In the genomic region with DNA sequence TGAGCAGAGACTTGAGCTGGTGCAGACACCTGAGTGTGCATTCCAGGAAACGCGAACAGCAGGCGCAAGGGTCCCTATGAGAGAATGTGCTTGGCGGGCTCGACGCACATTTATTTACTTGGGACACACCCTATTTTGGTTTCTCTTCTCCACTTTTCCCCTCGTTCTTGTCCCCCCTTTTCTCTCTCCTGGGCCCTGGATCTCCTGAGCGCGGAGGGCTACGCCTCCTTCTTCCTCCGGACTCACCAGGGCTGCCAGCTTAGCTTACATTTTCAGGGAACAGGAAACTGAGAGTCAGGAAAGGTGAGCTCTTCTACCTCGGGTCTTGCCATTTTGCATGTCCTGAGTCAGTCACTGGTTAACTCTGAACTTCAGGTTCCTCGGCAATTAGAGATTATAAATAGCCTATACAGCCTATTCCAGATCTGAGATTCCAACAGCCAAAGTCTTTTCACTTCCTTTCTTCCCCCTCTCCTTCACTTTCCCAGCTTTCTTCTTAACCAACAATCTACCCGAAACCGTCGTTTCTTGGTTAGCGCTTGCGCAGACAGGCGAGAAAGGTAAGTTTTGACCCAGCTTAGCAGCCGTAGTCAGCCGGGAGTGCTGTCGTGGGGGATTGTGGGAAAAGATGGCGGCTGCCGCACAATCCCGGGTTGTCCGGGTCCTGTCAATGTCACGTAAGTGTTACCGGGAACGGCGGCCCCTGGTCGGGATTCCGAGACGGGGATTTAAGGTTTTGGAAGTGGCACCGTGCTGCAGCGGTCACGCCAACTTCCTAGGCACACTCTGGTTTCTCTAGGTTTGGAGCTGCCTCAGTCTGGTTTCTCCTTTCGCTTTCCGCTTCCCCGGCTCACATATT, we compare ENCODE assay signal across 8 cellular contexts. TPM values are rescaled to one million over a fixed set of nuclear protein-coding genes. Genes with fewer than 3 reads are reported as not detected.
DNase-seq lines count a peak whose midpoint lies in the region; ATAC-seq and TF ChIP-seq lines count a peak whose summit lies in the region.

Gene AKAP3, minus strand, starts transcription at position 553 of the 859 bp plus-strand sequence. CDS start 10,855 bp downstream, outside the sequence.
Gene NDUFA9, plus strand, starts transcription at position 616 of the 859 bp plus-strand sequence. Its CDS starts 13 bp downstream, at position 629.

- H3K27me3 Mint-ChIP-seq in activated T-helper 1 cell treated with anti-CD3 and anti-CD28 coated beads, Interleukin-12 subunit alpha, Interleukin-12 subunit beta, Interleukin-2, Interleukin-4 antibody, amounts not matched to agents 30 ng/mL and 10 ng/mL and 1 ng/mL, durations not matched to agents 14 hours and 24 hours and 36 hours (ENCODE audit: insufficient read depth) = peaks cover 8% of the 10 kb centered on the region
- H3K27me3 Mint-ChIP-seq in naive B cell = no peaks in the 10 kb centered on the region

- in situ Hi-C loops in KBM-7 (cut with MboI; ENCODE audit: low pct_unique_long_range_greater_than_20kb, low sequenced_read_pairs) (no loop called here), Panc1 (cut with HindIII; ENCODE audit: low pct_unique_long_range_greater_than_20kb, low sequenced_read_pairs) (no loop called here)

- H3K27ac Mint-ChIP-seq in activated T-helper 1 cell treated with anti-CD3 and anti-CD28 coated beads, Interleukin-12 subunit alpha, Interleukin-12 subunit beta, Interleukin-2, Interleukin-4 antibody, amounts not matched to agents 30 ng/mL and 10 ng/mL and 1 ng/mL, durations not matched to agents 14 hours and 24 hours and 36 hours = peak within 1 kb of the TSS; percentile 91
- H3K27ac Mint-ChIP-seq in naive B cell = peak within 1 kb of the TSS; percentile 79 to 97 (median 94)
- H3K27ac Mint-ChIP-seq in stimulated activated effector memory CD8-positive, alpha-beta T cell treated with anti-CD3 and anti-CD28 coated beads, Interleukin-12 subunit alpha, Interleukin-12 subunit beta, amount 100 ng/mL, for 72 hours = peak within 1 kb of the TSS; percentile 98

- H3K4me3 ChIP-seq in Panc1 (ENCODE audit: low read depth in 2 of 2, low read length in 2 of 2) = peak within 1 kb of the TSS; percentile 85 to 99
- peak within 1 kb of the TSS; percentile 88 to 97 (median 90) for H3K4me3 ChIP-seq in fibroblast of lung (replicated peaks in 1 of 4; ENCODE audit: control extremely low read depth in 1 of 4, insufficient read depth in 1 of 4, low read depth in 3 of 4, low read length in 4 of 4)

- H3K4me2 ChIP-seq in fibroblast of lung (ENCODE audit: extremely low read depth, insufficient read depth, low read length) = peak within 1 kb of the TSS; percentile 96

- BruUV-seq in Panc1 (replicated peaks; lab: Mats Ljungman, UMichigan) = TSS peak; percentile 93

- no peaks in the 10 kb centered on the region for H3K27me3 ChIP-seq in Panc1 (ENCODE audit: control insufficient read depth, insufficient read depth, low read length)
- no peaks in the 10 kb centered on the region for H3K27me3 ChIP-seq in fibroblast of lung (ENCODE audit: control insufficient read depth, insufficient read depth, low read length)

- TF ChIP-seq CTCF in Panc1 (IDR thresholded peaks at IDR 0.05) (no peak), fibroblast of lung (conservative IDR thresholded peaks at IDR 0.05 in 1 of 2, IDR thresholded peaks at IDR 0.05 in 1 of 2; ENCODE audit: low read depth in 1 of 2, low read length in 2 of 2) (no peak)

- intact Hi-C loops in Panc1 (cut with micrococcal nuclease; ENCODE audit: unreplicated experiment) = no loop called here
- intact Hi-C loops in activated T-helper 1 cell treated with anti-CD3 and anti-CD28 coated beads, Interleukin-12 subunit alpha, Interleukin-12 subunit beta, Interleukin-2, Interleukin-4 antibody, amounts not matched to agents 30 ng/mL and 10 ng/mL and 1 ng/mL, durations not matched to agents 14 hours and 24 hours and 36 hours (cut with micrococcal nuclease) = loop anchor here (1.0 to 5.0 kb wide), 4 partner anchors 44 to 326 kb away; partner anchors contain the start of genes RAD51AP1 and TIGAR

- H3K4me1 ChIP-seq in Panc1 (ENCODE audit: control insufficient read depth, insufficient read depth, low read length) (peaks cover 5% of the 10 kb centered on the region; the same call in 1 of the 2 replicates), fibroblast of lung (ENCODE audit: control insufficient read depth, extremely low read depth, insufficient read depth, low read length) (peaks cover 5% of the 10 kb centered on the region)

- peak within 1 kb of the TSS; percentile 84 for H3K9ac ChIP-seq in fibroblast of lung (ENCODE audit: insufficient read depth, low read length)

- H4K20me1 ChIP-seq in fibroblast of lung (ENCODE audit: control insufficient read depth, extremely low read depth, insufficient read depth, low read length) = no peaks in the 10 kb centered on the region

- H3K36me3 Mint-ChIP-seq in activated T-helper 1 cell treated with anti-CD3 and anti-CD28 coated beads, Interleukin-12 subunit alpha, Interleukin-12 subunit beta, Interleukin-2, Interleukin-4 antibody, amounts not matched to agents 30 ng/mL and 10 ng/mL and 1 ng/mL, durations not matched to agents 14 hours and 24 hours and 36 hours (ENCODE audit: low read depth) = peaks cover 5% of the 10 kb centered on the region
- no peaks in the 10 kb centered on the region for H3K36me3 Mint-ChIP-seq in naive B cell
- H3K36me3 Mint-ChIP-seq in stimulated activated effector memory CD8-positive, alpha-beta T cell treated with anti-CD3 and anti-CD28 coated beads, Interleukin-12 subunit alpha, Interleukin-12 subunit beta, amount 100 ng/mL, for 72 hours = peaks cover 5% of the 10 kb centered on the region

- H3K36me3 ChIP-seq in Panc1 (ENCODE audit: control insufficient read depth, insufficient read depth, low read length) = peaks cover 6% of the 10 kb centered on the region; the same call in 1 of the 2 replicates
- no peaks in the 10 kb centered on the region for H3K36me3 ChIP-seq in fibroblast of lung (ENCODE audit: control insufficient read depth, insufficient read depth, low read length)

- POLR2A ChIA-PET in Panc1 (lab: Charles Lee) = no interaction called here

- ATAC-seq in GM21528 (IDR thresholded peaks at IDR 0.05; ENCODE audit: low FRiP score, unreplicated experiment) (peak; percentile 84), Panc1 (peak; percentile 99), naive B cell (ENCODE audit: low read depth in 2 of 2) (peak; percentile 90)
- ATAC-seq in stimulated activated effector memory CD8-positive, alpha-beta T cell treated with anti-CD3 and anti-CD28 coated beads, Interleukin-12 subunit alpha, Interleukin-12 subunit beta, amount 100 ng/mL, for 72 hours = peak; percentile 97

- peaks cover 44% of the 10 kb centered on the region for H3K4me1 Mint-ChIP-seq in activated T-helper 1 cell treated with anti-CD3 and anti-CD28 coated beads, Interleukin-12 subunit alpha, Interleukin-12 subunit beta, Interleukin-2, Interleukin-4 antibody, amounts not matched to agents 30 ng/mL and 10 ng/mL and 1 ng/mL, durations not matched to agents 14 hours and 24 hours and 36 hours (ENCODE audit: low read depth)
- peaks cover 36 to 54% (median 47%) of the 10 kb centered on the region in 3 donors for H3K4me1 Mint-ChIP-seq in naive B cell
- peaks cover 36% of the 10 kb centered on the region for H3K4me1 Mint-ChIP-seq in stimulated activated effector memory CD8-positive, alpha-beta T cell treated with anti-CD3 and anti-CD28 coated beads, Interleukin-12 subunit alpha, Interleukin-12 subunit beta, amount 100 ng/mL, for 72 hours

- peak within 1 kb of the TSS; percentile 98 for H3K4me3 Mint-ChIP-seq in activated T-helper 1 cell treated with anti-CD3 and anti-CD28 coated beads, Interleukin-12 subunit alpha, Interleukin-12 subunit beta, Interleukin-2, Interleukin-4 antibody, amounts not matched to agents 30 ng/mL and 10 ng/mL and 1 ng/mL, durations not matched to agents 14 hours and 24 hours and 36 hours
- peak within 1 kb of the TSS; percentile 93 to 100 (median 98) for H3K4me3 Mint-ChIP-seq in naive B cell
- H3K4me3 Mint-ChIP-seq in stimulated activated effector memory CD8-positive, alpha-beta T cell treated with anti-CD3 and anti-CD28 coated beads, Interleukin-12 subunit alpha, Interleukin-12 subunit beta, amount 100 ng/mL, for 72 hours = peak within 1 kb of the TSS; percentile 95

- H3K9me3 Mint-ChIP-seq in activated T-helper 1 cell treated with anti-CD3 and anti-CD28 coated beads, Interleukin-12 subunit alpha, Interleukin-12 subunit beta, Interleukin-2, Interleukin-4 antibody, amounts not matched to agents 30 ng/mL and 10 ng/mL and 1 ng/mL, durations not matched to agents 14 hours and 24 hours and 36 hours = no peaks in the 10 kb centered on the region
- no peaks in the 10 kb centered on the region for H3K9me3 Mint-ChIP-seq in naive B cell
- H3K9me3 Mint-ChIP-seq in stimulated activated effector memory CD8-positive, alpha-beta T cell treated with anti-CD3 and anti-CD28 coated beads, Interleukin-12 subunit alpha, Interleukin-12 subunit beta, amount 100 ng/mL, for 72 hours = no peaks in the 10 kb centered on the region

- H3K9me3 ChIP-seq in Panc1 (ENCODE audit: control insufficient read depth, insufficient read depth, low read depth, low read length) (no peaks in the 10 kb centered on the region), fibroblast of lung (ENCODE audit: control insufficient read depth, insufficient read depth, low read depth, low read length) (no peaks in the 10 kb centered on the region)

- CTCF ChIA-PET in Panc1 (lab: Charles Lee) = interaction anchor here (0.7 kb wide), 2 partner anchors 107 to 353 kb away, joined by 3 to 7 read pairs; no protein-coding TSS in a partner anchor

- peak; percentile 82 for DNase-seq in DMS114 treated with DMSO at 0.1 percent for 48 hours (lab: John Stamatoyannopoulos, UW; ENCODE audit: unreplicated experiment)
- DNase-seq in KBM-7 = peak; percentile 86
- DNase-seq in Panc1 (ENCODE audit: low read depth, low spot score) = peak; percentile 61
- peak; percentile 77 for DNase-seq in activated T-helper 1 cell treated with anti-CD3 and anti-CD28 coated beads, Interleukin-12 subunit alpha, Interleukin-12 subunit beta, Interleukin-2, Interleukin-4 antibody, amounts not matched to agents 30 ng/mL and 10 ng/mL and 1 ng/mL, durations not matched to agents 14 hours and 24 hours and 36 hours (ENCODE audit: low spot score)
- peak; percentile 86 to 89 for DNase-seq in fibroblast of lung (ENCODE audit: low read depth in 2 of 2)
- peak; percentile 80 for DNase-seq in naive B cell
- DNase-seq in stimulated activated effector memory CD8-positive, alpha-beta T cell treated with anti-CD3 and anti-CD28 coated beads, Interleukin-12 subunit alpha, Interleukin-12 subunit beta, amount 100 ng/mL, for 72 hours (ENCODE audit: low spot score in 2 of 2) = peak; percentile 57 to 88

- H3K79me2 ChIP-seq in fibroblast of lung (ENCODE audit: control insufficient read depth, insufficient read depth, low read length) = peaks cover 33% of the 10 kb centered on the region

- H3K27ac ChIP-seq in Panc1 (ENCODE audit: low read length) (peak within 1 kb of the TSS; percentile 91), fibroblast of lung (ENCODE audit: insufficient read depth, low read length) (peak within 1 kb of the TSS; percentile 77)

- H2AFZ ChIP-seq in fibroblast of lung (ENCODE audit: low read length) = peak within 1 kb of the TSS; percentile 97

RNA-seq across cellular contexts. Expression of gene AKAP3, which starts in this region (rescaled TPM):
- total RNA-seq in Panc1 (2021; ENCODE audit: unreplicated experiment) (0.26 TPM), fibroblast of lung (1.5 and 2.8 TPM in 2 replicates)
- polyA plus RNA-seq in Panc1 (2012; ENCODE audit: insufficient read length) = not detected
- total RNA-seq in activated T-helper 1 cell treated with anti-CD3 and anti-CD28 coated beads, Interleukin-12 subunit alpha, Interleukin-12 subunit beta, Interleukin-2, Interleukin-4 antibody, amounts not matched to agents 30 ng/mL and 10 ng/mL and 1 ng/mL, durations not matched to agents 14 hours and 24 hours and 36 hours = 0.65 and 1.1 TPM in 2 replicates
- polyA plus RNA-seq in fibroblast of lung (0.30 and 1.1 TPM in 2 replicates), naive B cell (ENCODE audit: low read depth in 6 of 6) (1 to 10 TPM in 5 of 6 donors, not detected in 1; 2.0 to 5.4 (median 3.0) TPM)
- polyA plus RNA-seq in fibroblast of lung (2012) = 0.41 and 1.1 TPM in 2 replicates
- 0.27 TPM in 1 of 2 replicates, not detected in the other for polyA minus RNA-seq in fibroblast of lung (ENCODE audit: low replicate concordance)

RNA-seq across cellular contexts. Expression of gene NDUFA9, which starts in this region (rescaled TPM):
- total RNA-seq in Panc1 (2021; ENCODE audit: unreplicated experiment) (74.0 TPM), fibroblast of lung (21.3 and 42.6 TPM in 2 replicates)
- polyA plus RNA-seq in Panc1 (2012; ENCODE audit: insufficient read length) = 80.1 TPM
- total RNA-seq in activated T-helper 1 cell treated with anti-CD3 and anti-CD28 coated beads, Interleukin-12 subunit alpha, Interleukin-12 subunit beta, Interleukin-2, Interleukin-4 antibody, amounts not matched to agents 30 ng/mL and 10 ng/mL and 1 ng/mL, durations not matched to agents 14 hours and 24 hours and 36 hours = 118 and 123 TPM in 2 replicates
- polyA plus RNA-seq in fibroblast of lung (68.8 and 73.8 TPM in 2 replicates), naive B cell (ENCODE audit: low read depth in 6 of 6) (100 to 1,000 TPM; 137 to 196 (median 162) TPM)
- 103 and 154 TPM in 2 replicates for polyA plus RNA-seq in fibroblast of lung (2012)
- 444 and 458 TPM in 2 replicates for polyA minus RNA-seq in fibroblast of lung (ENCODE audit: low replicate concordance)

Comparison
In these comparisons a context has a peak if more than half of its experiments do, and no peak if none do; other contexts are left out.
1. Peak in every context shown above with its lines: DNase-seq, ATAC-seq, H3K4me3 ChIP-seq and H3K27ac ChIP-seq.